ENCODE assay signal across 23 cellular contexts in genomic region chr7:30687604-30688003, GRCh38. TPM values are rescaled to one million over a fixed set of nuclear protein-coding genes. Genes with fewer than 3 reads are reported as not detected.
"Had no signal": no experiment of that assay in that cellular context is flagged by ENCODE, and none has a peak within 500 bp of the region (broad histone marks: within the 10 kb centered on the region; RNA-seq: fewer than 3 reads in every experiment).

No MANE protein-coding gene starts in this region.

- ATAC-seq: activated CD8-positive, alpha-beta T cell treated with anti-CD3 and anti-CD28 coated beads for 36 hours had no signal

- H3K36me3 ChIP-seq: ascending aorta, MG63, Peyer's patch, SJSA1 had no signal

- H3K27ac Mint-ChIP-seq: activated B cell treated with CpG ODN at 0.5 μM for 24 hours; activated CD4-positive, alpha-beta T cell treated with anti-CD3 and anti-CD28 coated beads, Interleukin-2, amount 10 ng/mL, durations not matched to agents 7 days and 5 days; activated CD8-positive, alpha-beta T cell treated with anti-CD3 and anti-CD28 coated beads for 36 hours; T-helper 1 cell treated with Interleukin-12 subunit alpha and Interleukin-12 subunit beta and Interleukin-4 antibody, amounts not matched to agents 30 μg/mL and 1 μg/mL, for 36 hours had no signal

- H3K9me3 ChIP-seq: ascending aorta, body of pancreas, MG63, Peyer's patch, SJSA1 had no signal

- FAIRE-seq: bronchial epithelial cell had no signal

- H3K27ac ChIP-seq: ascending aorta, body of pancreas, KMS-11, Peyer's patch, SJSA1 had no signal

- H3K27me3 ChIP-seq: ascending aorta had no signal

- H3K9me3 Mint-ChIP-seq: activated B cell treated with CpG ODN at 0.5 μM for 24 hours; activated CD4-positive, alpha-beta T cell treated with anti-CD3 and anti-CD28 coated beads, Interleukin-2, amount 10 ng/mL, durations not matched to agents 7 days and 5 days; activated CD8-positive, alpha-beta T cell treated with anti-CD3 and anti-CD28 coated beads for 36 hours; T-helper 1 cell treated with Interleukin-12 subunit alpha and Interleukin-12 subunit beta and Interleukin-4 antibody, amounts not matched to agents 30 μg/mL and 1 μg/mL, for 36 hours had no signal

- DNase-seq: activated B cell treated with CpG ODN at 0.5 μM for 24 hours; activated CD4-positive, alpha-beta T cell treated with anti-CD3 and anti-CD28 coated beads, Interleukin-2, amount 10 ng/mL, durations not matched to agents 7 days and 5 days; activated CD8-positive, alpha-beta memory T cell treated with anti-CD3 and anti-CD28 coated beads, Interleukin-2, amount 50 U/mL, for 4 hours; activated CD8-positive, alpha-beta T cell treated with anti-CD3 and anti-CD28 coated beads for 36 hours; activated naive CD4-positive, alpha-beta T cell treated with anti-CD3 and anti-CD28 coated beads, Interleukin-2, amount 50 U/mL, for 16 hours; amniotic stem cell; body of pancreas; central memory CD4-positive, alpha-beta T cell; MG63; NCI-H1105; NCI-H1436; NCI-H1694 treated with DMSO at 0.1 percent for 48 hours; NCI-H2029 treated with DMSO at 0.1 percent for 48 hours; NCI-H446; NCI-H524; Peyer's patch; T-helper 9 cell had no signal

- H3K4me3 ChIP-seq: ascending aorta, body of pancreas, MG63, Peyer's patch, SJSA1 had no signal

- H3K4me2 ChIP-seq: KMS-11 had no signal

- H3K9ac ChIP-seq: KMS-11 had no signal

- H3K4me3 Mint-ChIP-seq: activated B cell treated with CpG ODN at 0.5 μM for 24 hours; activated CD4-positive, alpha-beta T cell treated with anti-CD3 and anti-CD28 coated beads, Interleukin-2, amount 10 ng/mL, durations not matched to agents 7 days and 5 days; activated CD8-positive, alpha-beta T cell treated with anti-CD3 and anti-CD28 coated beads for 36 hours; T-helper 1 cell treated with Interleukin-12 subunit alpha and Interleukin-12 subunit beta and Interleukin-4 antibody, amounts not matched to agents 30 μg/mL and 1 μg/mL, for 36 hours had no signal

RNA-seq across cellular contexts. Expression of gene CRHR2, which starts 5.3 kb away (rescaled TPM):
- total RNA-seq: activated B cell treated with CpG ODN at 0.5 μM for 24 hours; activated CD4-positive, alpha-beta T cell treated with anti-CD3 and anti-CD28 coated beads, Interleukin-2, amount 10 ng/mL, durations not matched to agents 7 days and 5 days; activated CD8-positive, alpha-beta T cell treated with anti-CD3 and anti-CD28 coated beads for 36 hours; bronchial epithelial cell; chondrocyte; Peyer's patch; SJSA1 had no signal
